In the genomic region with DNA sequence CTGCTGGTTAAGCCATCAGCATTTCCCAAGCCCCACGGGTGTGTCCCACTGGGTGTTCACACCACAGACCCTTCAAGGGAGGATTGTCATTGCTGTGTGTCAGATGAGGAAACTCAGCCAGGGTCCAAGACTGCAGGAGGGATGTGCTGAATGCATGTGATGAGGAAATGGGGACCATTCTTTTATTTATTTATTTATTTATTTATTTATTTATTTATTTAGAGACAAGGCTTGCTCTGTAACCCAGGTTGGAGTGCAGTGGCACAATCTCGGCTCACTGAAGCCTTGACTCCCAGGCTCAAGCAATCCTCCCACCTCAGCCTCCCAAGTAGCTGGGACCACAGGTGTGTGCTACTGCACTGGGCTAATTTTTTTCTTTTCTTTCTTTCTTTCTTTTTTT, we compare ENCODE assay signal across 1 cellular context.
TF ChIP-seq lines count a peak whose summit lies in the region.

No MANE protein-coding gene starts in this region.

TF ChIP-seq in H1, 55 proteins besides CTCF, POLR2A, EP300 and RAD21:
- no peak for TF ChIP-seq RXRA (IDR thresholded peaks at IDR 0.05; ENCODE audit: insufficient read depth, low read depth, low read length)
- no peak for TF ChIP-seq BCL11A (IDR thresholded peaks at IDR 0.05; ENCODE audit: low read depth in 2 of 2, low read length in 2 of 2)
- no peak for TF ChIP-seq MAFK (IDR thresholded peaks at IDR 0.05; ENCODE audit: low read depth, low read length)
- no peak for TF ChIP-seq HDAC6 (IDR thresholded peaks at IDR 0.05; ENCODE audit: low read depth, low read length)
- no peak for TF ChIP-seq CBX5 (IDR thresholded peaks at IDR 0.05; ENCODE audit: low read depth, low read length)
- no peak for TF ChIP-seq KDM4A (IDR thresholded peaks at IDR 0.05; ENCODE audit: low read depth, low read length, severe bottlenecking)
- TF ChIP-seq GABPA (IDR thresholded peaks at IDR 0.05; ENCODE audit: borderline replicate concordance, insufficient read depth, low read length) = no peak
- TF ChIP-seq HDAC2 (IDR thresholded peaks at IDR 0.05; ENCODE audit: borderline replicate concordance in 1 of 2, low read depth in 2 of 2, low read length in 2 of 2) = no peak
- TF ChIP-seq, protein P1, sequence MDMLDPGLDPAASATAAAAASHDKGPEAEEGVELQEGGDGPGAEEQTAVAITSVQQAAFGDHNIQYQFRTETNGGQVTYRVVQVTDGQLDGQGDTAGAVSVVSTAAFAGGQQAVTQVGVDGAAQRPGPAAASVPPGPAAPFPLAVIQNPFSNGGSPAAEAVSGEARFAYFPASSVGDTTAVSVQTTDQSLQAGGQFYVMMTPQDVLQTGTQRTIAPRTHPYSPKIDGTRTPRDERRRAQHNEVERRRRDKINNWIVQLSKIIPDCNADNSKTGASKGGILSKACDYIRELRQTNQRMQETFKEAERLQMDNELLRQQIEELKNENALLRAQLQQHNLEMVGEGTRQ (IDR thresholded peaks at IDR 0.05; ENCODE audit: low read length) = no peak
- TF ChIP-seq, protein P2, sequence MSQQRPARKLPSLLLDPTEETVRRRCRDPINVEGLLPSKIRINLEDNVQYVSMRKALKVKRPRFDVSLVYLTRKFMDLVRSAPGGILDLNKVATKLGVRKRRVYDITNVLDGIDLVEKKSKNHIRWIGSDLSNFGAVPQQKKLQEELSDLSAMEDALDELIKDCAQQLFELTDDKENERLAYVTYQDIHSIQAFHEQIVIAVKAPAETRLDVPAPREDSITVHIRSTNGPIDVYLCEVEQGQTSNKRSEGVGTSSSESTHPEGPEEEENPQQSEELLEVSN (IDR thresholded peaks at IDR 0.05) = no peak
- no peak for TF ChIP-seq RNF2 (IDR thresholded peaks at IDR 0.05; ENCODE audit: borderline replicate concordance, low read depth, low read length, missing control alignments, poor library complexity, severe bottlenecking)
- TF ChIP-seq TAF7 (optimal IDR thresholded peaks at IDR 0.05; ENCODE audit: borderline replicate concordance, low read depth, low read length) = no peak
- TF ChIP-seq, protein P3, sequence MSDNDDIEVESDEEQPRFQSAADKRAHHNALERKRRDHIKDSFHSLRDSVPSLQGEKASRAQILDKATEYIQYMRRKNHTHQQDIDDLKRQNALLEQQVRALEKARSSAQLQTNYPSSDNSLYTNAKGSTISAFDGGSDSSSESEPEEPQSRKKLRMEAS (IDR thresholded peaks at IDR 0.05) = no peak
- no peak for TF ChIP-seq SIX5 (IDR thresholded peaks at IDR 0.05; ENCODE audit: low read depth, low read length)
